17 cellular contexts compared by ENCODE assay signal in genomic region chr7:149803551-149804074, GRCh38. TPM values are rescaled to one million over a fixed set of nuclear protein-coding genes. Genes with fewer than 3 reads are reported as not detected.
DNase-seq lines count a peak whose midpoint lies in the region; ATAC-seq and TF ChIP-seq lines count a peak whose summit lies in the region.
"Had no signal": no experiment of that assay in that cellular context is flagged by ENCODE, and none has a peak within 500 bp of the region (broad histone marks: within the 10 kb centered on the region; RNA-seq: fewer than 3 reads in every experiment).

No MANE protein-coding gene starts in this region.

- no peaks in the 10 kb centered on the region for H3K36me3 ChIP-seq in WERI-Rb-1
- no peaks in the 10 kb centered on the region for H3K36me3 ChIP-seq in endodermal cell (ENCODE audit: control insufficient read depth, insufficient read depth, low read length)
- no peaks in the 10 kb centered on the region for H3K36me3 ChIP-seq in brain microvascular endothelial cell (replicated peaks)
- H3K36me3 ChIP-seq: BLaER1, HAP-1 had no signal

- H3K4me1 Mint-ChIP-seq in stimulated activated naive CD8-positive, alpha-beta T cell treated with anti-CD3 and anti-CD28 coated beads, Interleukin-15, amount 100 ng/mL, for 72 hours: peaks cover 16% of the 10 kb centered on the region
- no peaks in the 10 kb centered on the region for H3K4me1 Mint-ChIP-seq in endodermal cell
- H3K4me1 Mint-ChIP-seq: CD14-positive monocyte had no signal

- H3K9me3 Mint-ChIP-seq in stimulated activated naive CD8-positive, alpha-beta T cell treated with anti-CD3 and anti-CD28 coated beads, Interleukin-15, amount 100 ng/mL, for 72 hours: no peaks in the 10 kb centered on the region
- H3K9me3 Mint-ChIP-seq in endodermal cell: no peaks in the 10 kb centered on the region
- H3K9me3 Mint-ChIP-seq: CD14-positive monocyte; CD4-positive, alpha-beta memory T cell; HFFc6 had no signal

- in situ Hi-C loops in brain microvascular endothelial cell (cut with HindIII; ENCODE audit: low pct_ligation_motif_present, low sequenced_read_pairs): no loop called here

- H3K27me3 ChIP-seq in WERI-Rb-1 (ENCODE audit: insufficient read depth, low read depth, severe bottlenecking): no peaks in the 10 kb centered on the region
- no peaks in the 10 kb centered on the region for H3K27me3 ChIP-seq in endodermal cell (ENCODE audit: control insufficient read depth, insufficient read depth, low read length, poor library complexity, severe bottlenecking)
- H3K27me3 ChIP-seq in brain microvascular endothelial cell (replicated peaks): no peaks in the 10 kb centered on the region
- H3K27me3 ChIP-seq: BLaER1 had no signal

- H3K4me3 ChIP-seq in WERI-Rb-1 (ENCODE audit: low read depth, low read length) (no peak overlapping the region), endodermal cell (ENCODE audit: low read length) (no peak overlapping the region), brain microvascular endothelial cell (ENCODE audit: low read depth, low read length) (no peak overlapping the region)
- H3K4me3 ChIP-seq: BLaER1, HAP-1 had no signal

- no peaks in the 10 kb centered on the region for H3K4me1 ChIP-seq in endodermal cell (ENCODE audit: control insufficient read depth, insufficient read depth, low read length)
- H3K4me1 ChIP-seq: HAP-1 had no signal

- no peak overlapping the region for H3K27ac Mint-ChIP-seq in stimulated activated naive CD8-positive, alpha-beta T cell treated with anti-CD3 and anti-CD28 coated beads, Interleukin-15, amount 100 ng/mL, for 72 hours
- no peak overlapping the region for H3K27ac Mint-ChIP-seq in endodermal cell
- H3K27ac Mint-ChIP-seq: CD14-positive monocyte, HFFc6 had no signal

- peak; percentile 3 for ATAC-seq in stimulated activated naive CD8-positive, alpha-beta T cell treated with anti-CD3 and anti-CD28 coated beads, Interleukin-15, amount 100 ng/mL, for 72 hours
- no peak for ATAC-seq in stimulated activated naive CD8-positive, alpha-beta T cell treated with anti-CD3 and anti-CD28 coated beads, Interleukin-15, Interleukin-2, amounts not matched to agents 100 U/mL and 50 U/mL, for 24 hours

- TF ChIP-seq CTCF in WERI-Rb-1 (IDR thresholded peaks at IDR 0.05; ENCODE audit: low read depth, low read length): peak; percentile 36; the same call in 1 of the 2 replicates
- TF ChIP-seq CTCF in endodermal cell (conservative IDR thresholded peaks at IDR 0.05): peak; percentile 30
- no peak for TF ChIP-seq CTCF in brain microvascular endothelial cell (IDR thresholded peaks at IDR 0.05; ENCODE audit: low read depth, low read length, missing control alignments)

- WGBS in endodermal cell (ENCODE audit: insufficient coverage in 1 of 2, insufficient read length in 1 of 2), 2 experiments: 88% methylated on average over 17 of the region's 17 CpGs; no CpG with 5 or more reads in 1 of the 2 experiments

- H3K36me3 Mint-ChIP-seq in endodermal cell (ENCODE audit: low read depth): no peaks in the 10 kb centered on the region
- H3K36me3 Mint-ChIP-seq: CD14-positive monocyte; CD4-positive, alpha-beta memory T cell had no signal

- DNase-seq in stimulated activated naive CD8-positive, alpha-beta T cell treated with anti-CD3 and anti-CD28 coated beads, Interleukin-15, amount 100 ng/mL, for 72 hours: no peak
- no peak for DNase-seq in stimulated activated naive CD8-positive, alpha-beta T cell treated with anti-CD3 and anti-CD28 coated beads, Interleukin-15, Interleukin-2, amounts not matched to agents 100 U/mL and 50 U/mL, for 24 hours
- DNase-seq in WERI-Rb-1 (no peak), endodermal cell (no peak), brain microvascular endothelial cell (no peak), LoVo (ENCODE audit: low spot score) (no peak), hypothalamus (lab: John Stamatoyannopoulos, UW) (no peak)
- DNase-seq: 8988T; CD4-positive, alpha-beta memory T cell; DMS79 treated with DMSO at 0.1 percent for 48 hours; GF-D8; GOT3; HFFc6 had no signal

- H3K9me3 ChIP-seq in WERI-Rb-1 (ENCODE audit: severe bottlenecking) (no peaks in the 10 kb centered on the region), endodermal cell (ENCODE audit: control insufficient read depth, low read length) (no peaks in the 10 kb centered on the region)
- H3K9me3 ChIP-seq: BLaER1, HAP-1 had no signal

- peaks cover 8% of the 10 kb centered on the region for H3K27me3 Mint-ChIP-seq in stimulated activated naive CD8-positive, alpha-beta T cell treated with anti-CD3 and anti-CD28 coated beads, Interleukin-15, amount 100 ng/mL, for 72 hours
- peaks cover 7% of the 10 kb centered on the region for H3K27me3 Mint-ChIP-seq in endodermal cell (ENCODE audit: insufficient read depth)
- H3K27me3 Mint-ChIP-seq: CD4-positive, alpha-beta memory T cell had no signal

- H3K27ac ChIP-seq in WERI-Rb-1 (no peak overlapping the region), endodermal cell (ENCODE audit: low read depth, low read length) (no peak overlapping the region), brain microvascular endothelial cell (no peak overlapping the region)
- H3K27ac ChIP-seq: BLaER1, HL-60 had no signal

- H3K4me3 Mint-ChIP-seq in stimulated activated naive CD8-positive, alpha-beta T cell treated with anti-CD3 and anti-CD28 coated beads, Interleukin-15, amount 100 ng/mL, for 72 hours: no peak overlapping the region
- H3K4me3 Mint-ChIP-seq in endodermal cell: no peak overlapping the region
- H3K4me3 Mint-ChIP-seq: CD14-positive monocyte; CD4-positive, alpha-beta memory T cell; HFFc6 had no signal

- H3K9ac ChIP-seq in endodermal cell (ENCODE audit: extremely low read depth, low read length, poor library complexity, severe bottlenecking): no peak overlapping the region
- H3K9ac ChIP-seq: BLaER1 had no signal

RNA-seq across cellular contexts. Expression of gene ZNF467, which starts 30.2 kb away (rescaled TPM):
- 1 to 10 TPM in 1 of 2 donors, under 1 TPM in 1; 0.91 to 2.5 TPM for total RNA-seq in endodermal cell
- polyA plus RNA-seq in endodermal cell (2013, experiment 1 of 2): 6.0 TPM
- polyA plus RNA-seq in endodermal cell (2013, experiment 2 of 2): 5.3 TPM

RNA-seq across cellular contexts. Expression of gene ZNF862, which starts 34.6 kb away (rescaled TPM):
- 10 to 100 TPM in 1 of 2 donors, 1 to 10 TPM in 1; 8.3 to 15.6 TPM for total RNA-seq in endodermal cell
- polyA plus RNA-seq in endodermal cell (2013, experiment 1 of 2): 8.8 TPM
- 8.9 TPM for polyA plus RNA-seq in endodermal cell (2013, experiment 2 of 2)
